8 cellular contexts compared by ENCODE assay signal in the genomic region with DNA sequence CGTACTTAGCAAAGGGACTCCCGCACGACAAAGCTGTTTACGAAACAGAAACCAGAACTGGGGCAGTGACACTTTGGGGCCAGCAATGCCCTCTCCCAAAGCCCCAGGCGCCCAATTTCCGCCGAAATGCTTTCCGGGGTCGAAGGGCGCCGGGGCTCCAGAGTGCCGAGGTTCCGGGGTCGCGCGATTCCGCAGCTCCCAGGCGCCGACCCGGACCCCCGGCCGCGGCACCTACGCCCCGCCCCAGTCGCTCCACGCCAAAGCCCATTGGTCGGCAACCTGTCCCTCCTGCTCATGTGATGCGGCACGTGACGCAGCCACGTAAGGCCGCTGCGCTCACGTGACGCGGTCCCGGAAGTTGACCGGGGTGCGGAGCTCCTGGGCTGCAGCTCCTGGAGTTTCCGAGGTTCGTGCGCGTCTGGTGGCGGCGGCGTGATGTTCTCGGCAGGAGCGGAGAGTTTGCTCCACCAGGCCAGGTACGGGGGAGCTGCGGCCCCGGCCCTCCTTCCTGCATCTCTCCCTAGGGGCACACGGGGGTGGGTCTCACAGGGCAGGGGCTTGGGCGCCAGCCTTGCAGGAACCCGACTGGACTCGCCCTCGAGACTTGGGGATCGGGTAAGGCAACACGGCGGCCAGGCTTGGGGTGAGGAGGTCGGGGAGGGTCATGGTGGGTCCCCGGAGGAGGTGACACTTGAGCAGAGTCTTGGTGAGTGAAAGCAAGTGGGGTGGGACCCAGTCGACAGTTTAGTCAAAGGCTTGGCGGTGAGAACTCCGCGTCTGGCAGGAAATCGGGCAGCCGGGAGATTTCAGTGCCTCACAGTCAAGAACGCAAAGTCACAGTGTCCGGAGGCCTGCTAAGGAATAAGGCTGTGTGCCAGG. TPM values are rescaled to one million over a fixed set of nuclear protein-coding genes. Genes with fewer than 3 reads are reported as not detected.
A peak's percentile ranks its signal among the peaks of the same experiment; 100 is the strongest.
DNase-seq lines count a peak whose midpoint lies in the region; ATAC-seq and TF ChIP-seq lines count a peak whose summit lies in the region.

A gene with protein sequence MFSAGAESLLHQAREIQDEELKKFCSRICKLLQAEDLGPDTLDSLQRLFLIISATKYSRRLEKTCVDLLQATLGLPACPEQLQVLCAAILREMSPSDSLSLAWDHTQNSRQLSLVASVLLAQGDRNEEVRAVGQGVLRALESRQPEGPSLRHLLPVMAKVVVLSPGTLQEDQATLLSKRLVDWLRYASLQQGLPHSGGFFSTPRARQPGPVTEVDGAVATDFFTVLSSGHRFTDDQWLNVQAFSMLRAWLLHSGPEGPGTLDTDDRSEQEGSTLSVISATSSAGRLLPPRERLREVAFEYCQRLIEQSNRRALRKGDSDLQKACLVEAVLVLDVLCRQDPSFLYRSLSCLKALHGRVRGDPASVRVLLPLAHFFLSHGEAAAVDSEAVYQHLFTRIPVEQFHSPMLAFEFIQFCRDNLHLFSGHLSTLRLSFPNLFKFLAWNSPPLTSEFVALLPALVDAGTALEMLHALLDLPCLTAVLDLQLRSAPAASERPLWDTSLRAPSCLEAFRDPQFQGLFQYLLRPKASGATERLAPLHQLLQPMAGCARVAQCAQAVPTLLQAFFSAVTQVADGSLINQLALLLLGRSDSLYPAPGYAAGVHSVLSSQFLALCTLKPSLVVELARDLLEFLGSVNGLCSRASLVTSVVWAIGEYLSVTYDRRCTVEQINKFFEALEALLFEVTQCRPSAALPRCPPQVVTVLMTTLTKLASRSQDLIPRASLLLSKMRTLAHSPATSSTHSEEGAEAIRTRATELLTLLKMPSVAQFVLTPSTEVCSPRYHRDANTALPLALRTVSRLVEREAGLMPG (plus strand): TSS at position 343 of the 879 bp plus-strand sequence. CDS start 93 bp downstream, at position 436.

- BruUV-seq in PC-9 (replicated peaks; lab: Mats Ljungman, UMichigan): no TSS peak

- H3K9me2 ChIP-seq in PC-9 (ENCODE audit: insufficient read depth): no peaks in the 10 kb centered on the region

- H3K27ac ChIP-seq in PC-9: peak within 1 kb of the TSS; percentile 74
- peak within 1 kb of the TSS; percentile 87 for H3K27ac ChIP-seq in epithelial cell of prostate

- no peaks in the 10 kb centered on the region for H3K36me3 ChIP-seq in PC-9 (ENCODE audit: low read depth)

- TF ChIP-seq RAD21 in Ishikawa (IDR thresholded peaks at IDR 0.05; ENCODE audit: low read depth): no peak

- peaks cover 28% of the 10 kb centered on the region for H3K79me2 ChIP-seq in PC-9 (ENCODE audit: low read depth)

- no peaks in the 10 kb centered on the region for H3K27me3 ChIP-seq in PC-9 (ENCODE audit: insufficient read depth, low read depth)

- peaks cover 19% of the 10 kb centered on the region for H4K20me1 ChIP-seq in PC-9 (ENCODE audit: insufficient read depth)

- CTCF ChIA-PET in PC-9 (lab: Charles Lee): interaction anchor here (0.7 kb wide), 2 partner anchors 116 to 469 kb away, joined by 4 to 11 read pairs; no protein-coding TSS in a partner anchor

- peak within 1 kb of the TSS; percentile 91 for H2AFZ ChIP-seq in PC-9

- DNase-seq in DMS53 (lab: John Stamatoyannopoulos, UW): peak; percentile 99
- peak; percentile 93 for DNase-seq in PC-9
- peak; percentile 94 for DNase-seq in activated T-cell treated with anti-CD3 and anti-CD28 coated beads, Interleukin-2, amount 50 U/mL, for 1 hour
- DNase-seq in epithelial cell of prostate (ENCODE audit: low read depth, low spot score): peak; percentile 86
- DNase-seq in mucosa of gallbladder (ENCODE audit: low spot score): peak; percentile 96
- DNase-seq in stimulated activated CD8-positive, alpha-beta memory T cell treated with anti-CD3 and anti-CD28 coated beads, Interleukin-4, amount 100 ng/mL, for 24 hours (ENCODE audit: low read depth): peak; percentile 94

- H3K9me3 ChIP-seq in PC-9 (ENCODE audit: insufficient read depth, low read depth): no peaks in the 10 kb centered on the region

- H3K4me2 ChIP-seq in PC-9: peak within 1 kb of the TSS; percentile 85

- peak within 1 kb of the TSS; percentile 82 for H3K4me3 ChIP-seq in PC-9

- intact Hi-C loops in PC-9 (cut with micrococcal nuclease; ENCODE audit: unreplicated experiment): loop anchor here (2.0 to 10.0 kb wide), 2 partner anchors 309 to 399 kb away; no protein-coding TSS in a partner anchor

- POLR2A ChIA-PET in PC-9 (lab: Charles Lee; ENCODE audit: unreplicated experiment): interaction anchor here (0.5 to 0.7 kb wide), 7 partner anchors 38 to 1924 kb away, joined by 3 to 16 read pairs (median 3); no protein-coding TSS in a partner anchor

- TF ChIP-seq EP300 in Ishikawa (IDR thresholded peaks at IDR 0.05; ENCODE audit: borderline replicate concordance): peak; percentile 56; the same call in 1 of the 2 replicates

- no peak for TF ChIP-seq CTCF in PC-9 (conservative IDR thresholded peaks at IDR 0.05)

- H3F3A ChIP-seq in PC-9 (ENCODE audit: insufficient read depth, low read depth): peaks cover 11% of the 10 kb centered on the region; the same call in 1 of the 2 replicates

- peak; percentile 83 for ATAC-seq in GM21619 (IDR thresholded peaks at IDR 0.05; ENCODE audit: unreplicated experiment)

- peaks cover 16% of the 10 kb centered on the region for H3K4me1 ChIP-seq in PC-9 (replicated peaks; ENCODE audit: insufficient read depth)

TF ChIP-seq in Ishikawa, 13 proteins besides CTCF, POLR2A, EP300 and RAD21:
- no peak for TF ChIP-seq FOXM1 (IDR thresholded peaks at IDR 0.05; ENCODE audit: borderline replicate concordance, low read depth)
- TF ChIP-seq TCF12 (IDR thresholded peaks at IDR 0.05; ENCODE audit: low read depth): 0 out of 2 replicates have a peak, but pooled peaks have one; percentile 69
- no peak for TF ChIP-seq NFIC (IDR thresholded peaks at IDR 0.05)
- TF ChIP-seq YY1 (IDR thresholded peaks at IDR 0.05; ENCODE audit: low read depth): peak; percentile 34; the same call in 1 of the 2 replicates
- TF ChIP-seq, protein P1, sequence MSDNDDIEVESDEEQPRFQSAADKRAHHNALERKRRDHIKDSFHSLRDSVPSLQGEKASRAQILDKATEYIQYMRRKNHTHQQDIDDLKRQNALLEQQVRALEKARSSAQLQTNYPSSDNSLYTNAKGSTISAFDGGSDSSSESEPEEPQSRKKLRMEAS (IDR thresholded peaks at IDR 0.05): peak; percentile 62; the same call in 1 of the 2 replicates
- TF ChIP-seq ZBTB7A (IDR thresholded peaks at IDR 0.05; ENCODE audit: low read depth): peak; percentile 94
- TF ChIP-seq EGR1 (IDR thresholded peaks at IDR 0.05): no peak
- TF ChIP-seq, protein P2, sequence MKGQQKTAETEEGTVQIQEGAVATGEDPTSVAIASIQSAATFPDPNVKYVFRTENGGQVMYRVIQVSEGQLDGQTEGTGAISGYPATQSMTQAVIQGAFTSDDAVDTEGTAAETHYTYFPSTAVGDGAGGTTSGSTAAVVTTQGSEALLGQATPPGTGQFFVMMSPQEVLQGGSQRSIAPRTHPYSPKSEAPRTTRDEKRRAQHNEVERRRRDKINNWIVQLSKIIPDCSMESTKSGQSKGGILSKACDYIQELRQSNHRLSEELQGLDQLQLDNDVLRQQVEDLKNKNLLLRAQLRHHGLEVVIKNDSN (IDR thresholded peaks at IDR 0.05): peak; percentile 100
- peak; percentile 72 for TF ChIP-seq CREB1 (IDR thresholded peaks at IDR 0.05; ENCODE audit: low read depth)
- peak; percentile 77 for TF ChIP-seq TAF1 (IDR thresholded peaks at IDR 0.05; ENCODE audit: low read depth)
- TF ChIP-seq CEBPB (IDR thresholded peaks at IDR 0.05): no peak
- no peak for TF ChIP-seq TEAD4 (IDR thresholded peaks at IDR 0.05)
- TF ChIP-seq, protein P3, sequence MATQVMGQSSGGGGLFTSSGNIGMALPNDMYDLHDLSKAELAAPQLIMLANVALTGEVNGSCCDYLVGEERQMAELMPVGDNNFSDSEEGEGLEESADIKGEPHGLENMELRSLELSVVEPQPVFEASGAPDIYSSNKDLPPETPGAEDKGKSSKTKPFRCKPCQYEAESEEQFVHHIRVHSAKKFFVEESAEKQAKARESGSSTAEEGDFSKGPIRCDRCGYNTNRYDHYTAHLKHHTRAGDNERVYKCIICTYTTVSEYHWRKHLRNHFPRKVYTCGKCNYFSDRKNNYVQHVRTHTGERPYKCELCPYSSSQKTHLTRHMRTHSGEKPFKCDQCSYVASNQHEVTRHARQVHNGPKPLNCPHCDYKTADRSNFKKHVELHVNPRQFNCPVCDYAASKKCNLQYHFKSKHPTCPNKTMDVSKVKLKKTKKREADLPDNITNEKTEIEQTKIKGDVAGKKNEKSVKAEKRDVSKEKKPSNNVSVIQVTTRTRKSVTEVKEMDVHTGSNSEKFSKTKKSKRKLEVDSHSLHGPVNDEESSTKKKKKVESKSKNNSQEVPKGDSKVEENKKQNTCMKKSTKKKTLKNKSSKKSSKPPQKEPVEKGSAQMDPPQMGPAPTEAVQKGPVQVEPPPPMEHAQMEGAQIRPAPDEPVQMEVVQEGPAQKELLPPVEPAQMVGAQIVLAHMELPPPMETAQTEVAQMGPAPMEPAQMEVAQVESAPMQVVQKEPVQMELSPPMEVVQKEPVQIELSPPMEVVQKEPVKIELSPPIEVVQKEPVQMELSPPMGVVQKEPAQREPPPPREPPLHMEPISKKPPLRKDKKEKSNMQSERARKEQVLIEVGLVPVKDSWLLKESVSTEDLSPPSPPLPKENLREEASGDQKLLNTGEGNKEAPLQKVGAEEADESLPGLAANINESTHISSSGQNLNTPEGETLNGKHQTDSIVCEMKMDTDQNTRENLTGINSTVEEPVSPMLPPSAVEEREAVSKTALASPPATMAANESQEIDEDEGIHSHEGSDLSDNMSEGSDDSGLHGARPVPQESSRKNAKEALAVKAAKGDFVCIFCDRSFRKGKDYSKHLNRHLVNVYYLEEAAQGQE (IDR thresholded peaks at IDR 0.05; ENCODE audit: low read depth): no peak

RNA-seq across cellular contexts. Expression of the gene that starts here (rescaled TPM):
- total RNA-seq in PC-9 (2021) (40.6 and 44.0 TPM in 2 replicates), mucosa of gallbladder (45.0 TPM)

Comparison
In these comparisons a context has a peak if more than half of its experiments do, and no peak if none do; other contexts are left out.
1. Peak in every context shown above with its lines: DNase-seq, ATAC-seq, H3K4me3 ChIP-seq and H3K27ac ChIP-seq.